Comparison of ENCODE assay signal across 8 cellular contexts in genomic region chr6:27472182-27472616, GRCh38. TPM values are rescaled to one million over a fixed set of nuclear protein-coding genes. Genes with fewer than 3 reads are reported as not detected.
A peak's percentile ranks its signal among the peaks of the same experiment; 100 is the strongest.
DNase-seq lines count a peak whose midpoint lies in the region; ATAC-seq and TF ChIP-seq lines count a peak whose summit lies in the region.

No MANE protein-coding gene starts in this region.

- H3K27me3 ChIP-seq in effector memory CD4-positive, alpha-beta T cell (replicated peaks; ENCODE audit: control insufficient read depth, insufficient read depth, low read length, poor library complexity, severe bottlenecking), result no peaks in the 10 kb centered on the region

- no peak for TF ChIP-seq CTCF in mesothelial cell of epicardium (IDR thresholded peaks at IDR 0.05; ENCODE audit: unreplicated experiment)

- H3K27me3 Mint-ChIP-seq in activated CD4-positive, alpha-beta T cell treated with anti-CD3 and anti-CD28 coated beads, Interleukin-2, amount 10 ng/mL, durations not matched to agents 7 days and 5 days, result peaks cover 7% of the 10 kb centered on the region
- no peaks in the 10 kb centered on the region for H3K27me3 Mint-ChIP-seq in mesothelial cell of epicardium (ENCODE audit: low read depth)

- H3K27ac Mint-ChIP-seq in activated CD4-positive, alpha-beta T cell treated with anti-CD3 and anti-CD28 coated beads, Interleukin-2, amount 10 ng/mL, durations not matched to agents 7 days and 5 days, result peak overlapping the region; percentile 98
- H3K27ac Mint-ChIP-seq in mesothelial cell of epicardium, result peak overlapping the region; percentile 93

- H3K4me1 ChIP-seq in effector memory CD4-positive, alpha-beta T cell (ENCODE audit: control insufficient read depth, insufficient read depth, low read length, poor library complexity, severe bottlenecking), result peaks cover 6% of the 10 kb centered on the region

- no peaks in the 10 kb centered on the region for H3K9me3 ChIP-seq in effector memory CD4-positive, alpha-beta T cell (ENCODE audit: control insufficient read depth, low read length)

- peak overlapping the region; percentile 93 for H3K27ac ChIP-seq in effector memory CD4-positive, alpha-beta T cell (ENCODE audit: insufficient read depth, low read length, poor library complexity, severe bottlenecking)

- H3K36me3 Mint-ChIP-seq in activated CD4-positive, alpha-beta T cell treated with anti-CD3 and anti-CD28 coated beads, Interleukin-2, amount 10 ng/mL, durations not matched to agents 7 days and 5 days (ENCODE audit: low read depth), result peaks cover 48% of the 10 kb centered on the region
- H3K36me3 Mint-ChIP-seq in mesothelial cell of epicardium, result peaks cover 25% of the 10 kb centered on the region

- peak; percentile 53 for ATAC-seq in GM18867 (IDR thresholded peaks at IDR 0.05; ENCODE audit: unreplicated experiment)
- ATAC-seq in HG03108 (IDR thresholded peaks at IDR 0.05; ENCODE audit: unreplicated experiment), result peak; percentile 33

- CTCF ChIA-PET in activated CD4-positive, alpha-beta T cell treated with anti-CD3 and anti-CD28 coated beads, Interleukin-2, amount 10 ng/mL, durations not matched to agents 7 days and 5 days (lab: Charles Lee), result interaction anchor here (1.5 to 1.9 kb wide), 3 partner anchors 11 to 220 kb away, joined by 3 to 4 read pairs (median 4); no protein-coding TSS in a partner anchor

- peaks cover 24% of the 10 kb centered on the region for H3K9me3 Mint-ChIP-seq in activated CD4-positive, alpha-beta T cell treated with anti-CD3 and anti-CD28 coated beads, Interleukin-2, amount 10 ng/mL, durations not matched to agents 7 days and 5 days
- H3K9me3 Mint-ChIP-seq in mesothelial cell of epicardium, result no peaks in the 10 kb centered on the region

- H3K4me1 Mint-ChIP-seq in activated CD4-positive, alpha-beta T cell treated with anti-CD3 and anti-CD28 coated beads, Interleukin-2, amount 10 ng/mL, durations not matched to agents 7 days and 5 days, result peaks cover 47% of the 10 kb centered on the region
- peaks cover 31% of the 10 kb centered on the region for H3K4me1 Mint-ChIP-seq in mesothelial cell of epicardium

- POLR2A ChIA-PET in activated CD4-positive, alpha-beta T cell treated with anti-CD3 and anti-CD28 coated beads, Interleukin-2, amount 10 ng/mL, durations not matched to agents 7 days and 5 days (lab: Charles Lee), result interaction anchor here (0.6 kb wide), 1 partner anchor 1313 kb away, joined by 7 read pairs; no protein-coding TSS in a partner anchor

- H3K36me3 ChIP-seq in effector memory CD4-positive, alpha-beta T cell (ENCODE audit: control insufficient read depth, insufficient read depth, low read length), result peaks cover 8% of the 10 kb centered on the region

- H3K4me3 ChIP-seq in effector memory CD4-positive, alpha-beta T cell (ENCODE audit: insufficient read depth, low read depth, low read length, poor library complexity, severe bottlenecking), result peak overlapping the region; percentile 90

- DNase-seq in AG08396 (ENCODE audit: low spot score) (peak; percentile 47), NCI-H510A (lab: John Stamatoyannopoulos, UW) (peak; percentile 59), mesothelial cell of epicardium (ENCODE audit: low spot score in 2 of 2, unreplicated experiment in 2 of 2) (peak; percentile 24 to 66)
- DNase-seq in activated CD4-positive, alpha-beta T cell treated with anti-CD3 and anti-CD28 coated beads, Interleukin-2, amount 10 ng/mL, durations not matched to agents 7 days and 5 days, result peak; percentile 73
- DNase-seq in effector memory CD4-positive, alpha-beta T cell, result peak; percentile 46 to 67 (median 64)
- DNase-seq in stimulated activated CD8-positive, alpha-beta memory T cell treated with anti-CD3 and anti-CD28 coated beads, Interleukin-15, amount 100 ng/mL, for 48 hours (ENCODE audit: low read depth in 2 of 2), result peak; percentile 19 to 50

- peak overlapping the region; percentile 96 for H3K4me3 Mint-ChIP-seq in activated CD4-positive, alpha-beta T cell treated with anti-CD3 and anti-CD28 coated beads, Interleukin-2, amount 10 ng/mL, durations not matched to agents 7 days and 5 days
- peak overlapping the region; percentile 81 for H3K4me3 Mint-ChIP-seq in mesothelial cell of epicardium

RNA-seq across cellular contexts. Expression of gene ZNF184, which starts 0.7 kb away (rescaled TPM):
- 10 to 100 TPM; 14.4 to 16.8 TPM for total RNA-seq in activated CD4-positive, alpha-beta T cell treated with anti-CD3 and anti-CD28 coated beads, Interleukin-2, amount 10 ng/mL, durations not matched to agents 7 days and 5 days
- total RNA-seq in mesothelial cell of epicardium, result 14.3 to 15.9 TPM (median 15.1 TPM) in 3 replicates

Comparison
In these comparisons a context has a peak if more than half of its experiments do, and no peak if none do; other contexts are left out.
1. Peak in every context shown above with its lines: DNase-seq, ATAC-seq, H3K4me3 ChIP-seq and H3K27ac ChIP-seq.